Comparison of ENCODE assay signal across 20 cellular contexts in genomic region chr11:58866788-58867187, GRCh38. TPM values are rescaled to one million over a fixed set of nuclear protein-coding genes. Genes with fewer than 3 reads are reported as not detected.
DNase-seq lines count a peak whose midpoint lies in the region; ATAC-seq and TF ChIP-seq lines count a peak whose summit lies in the region.
"Had no signal": no experiment of that assay in that cellular context is flagged by ENCODE, and none has a peak within 500 bp of the region (broad histone marks: within the 10 kb centered on the region; RNA-seq: fewer than 3 reads in every experiment).

No MANE protein-coding gene starts in this region.

- no peak for TF ChIP-seq CTCF in foreskin keratinocyte (conservative IDR thresholded peaks at IDR 0.05)
- TF ChIP-seq CTCF in nephron progenitor cell (IDR thresholded peaks at IDR 0.05): no peak

- no peak overlapping the region for H3K27ac ChIP-seq in foreskin keratinocyte
- H3K27ac ChIP-seq: SJSA1 had no signal

- peak; percentile 63 for ATAC-seq in foreskin keratinocyte
- ATAC-seq: PC-3 had no signal

- no peak overlapping the region for H3K4me3 Mint-ChIP-seq in nephron progenitor cell
- H3K4me3 Mint-ChIP-seq: H9 had no signal

- H3K36me3 Mint-ChIP-seq in nephron progenitor cell (ENCODE audit: low read depth): peaks cover 6% of the 10 kb centered on the region

- no peak overlapping the region for H3K27ac Mint-ChIP-seq in nephron progenitor cell
- H3K27ac Mint-ChIP-seq: H9 had no signal

- DNase-seq in AG08396 (ENCODE audit: low spot score) (peak; percentile 30), HCEC 1CT (peak; percentile 1), RPMI7951 (ENCODE audit: low read depth) (peak; percentile 91), foreskin keratinocyte (peak in 1 of 2 donors; percentile 75), C1 segment of cervical spinal cord (lab: John Stamatoyannopoulos, UW) (no peak), nephron progenitor cell (no peak)
- no peak for DNase-seq in activated CD4-positive, alpha-beta T cell treated with anti-CD3 and anti-CD28 coated beads for 4 hours
- DNase-seq in stimulated activated naive CD4-positive, alpha-beta T cell (lab: John Stamatoyannopoulos, UW): no peak
- DNase-seq: COR-L47, DMS153, H9, MV-4-11, NCI-H1417 treated with DMSO at 0.1 percent for 48 hours, NCI-H2029 treated with DMSO at 0.1 percent for 48 hours, NCI-H2171 treated with DMSO at 0.1 percent for 48 hours, NCI-H774 had no signal

- H3K4me1 Mint-ChIP-seq in nephron progenitor cell: no peaks in the 10 kb centered on the region
- H3K4me1 Mint-ChIP-seq: H9 had no signal

- H3K4me1 ChIP-seq in foreskin keratinocyte: no peaks in the 10 kb centered on the region
- H3K4me1 ChIP-seq: SJSA1 had no signal

- no peaks in the 10 kb centered on the region for H3K27me3 Mint-ChIP-seq in nephron progenitor cell (ENCODE audit: low read depth, poor library complexity)

- H3K27me3 ChIP-seq in foreskin keratinocyte: no peaks in the 10 kb centered on the region
- H3K27me3 ChIP-seq: SJSA1 had no signal

- H3K9me3 Mint-ChIP-seq in nephron progenitor cell: peaks cover 66% of the 10 kb centered on the region

RNA-seq across cellular contexts. Expression of gene GLYATL2, which starts 22.3 kb away (rescaled TPM):
- total RNA-seq in RPMI7951 (2014; rRNA removed; shearing (Covaris generic)): 2.3 and 2.4 TPM in 2 replicates
- total RNA-seq in foreskin keratinocyte: 0.28 TPM in 1 of 2 replicates, not detected in the other
- polyA plus RNA-seq in foreskin keratinocyte: 0.18 and 0.22 TPM in 2 replicates
- total RNA-seq: A172, H9, NCI-H460 had no signal

Comparison
In these comparisons a context has a peak if more than half of its experiments do, and no peak if none do; other contexts are left out.
1. DNase-seq: peak in AG08396 (single experiment), HCEC 1CT (single experiment) and RPMI7951 (single experiment); none in activated CD4-positive, alpha-beta T cell treated with anti-CD3 and anti-CD28 coated beads for 4 hours (0 of 2), C1 segment of cervical spinal cord (0 of 14), stimulated activated naive CD4-positive, alpha-beta T cell (0 of 6) and nephron progenitor cell (single experiment).